8 cellular contexts compared by ENCODE assay signal in the genomic region with DNA sequence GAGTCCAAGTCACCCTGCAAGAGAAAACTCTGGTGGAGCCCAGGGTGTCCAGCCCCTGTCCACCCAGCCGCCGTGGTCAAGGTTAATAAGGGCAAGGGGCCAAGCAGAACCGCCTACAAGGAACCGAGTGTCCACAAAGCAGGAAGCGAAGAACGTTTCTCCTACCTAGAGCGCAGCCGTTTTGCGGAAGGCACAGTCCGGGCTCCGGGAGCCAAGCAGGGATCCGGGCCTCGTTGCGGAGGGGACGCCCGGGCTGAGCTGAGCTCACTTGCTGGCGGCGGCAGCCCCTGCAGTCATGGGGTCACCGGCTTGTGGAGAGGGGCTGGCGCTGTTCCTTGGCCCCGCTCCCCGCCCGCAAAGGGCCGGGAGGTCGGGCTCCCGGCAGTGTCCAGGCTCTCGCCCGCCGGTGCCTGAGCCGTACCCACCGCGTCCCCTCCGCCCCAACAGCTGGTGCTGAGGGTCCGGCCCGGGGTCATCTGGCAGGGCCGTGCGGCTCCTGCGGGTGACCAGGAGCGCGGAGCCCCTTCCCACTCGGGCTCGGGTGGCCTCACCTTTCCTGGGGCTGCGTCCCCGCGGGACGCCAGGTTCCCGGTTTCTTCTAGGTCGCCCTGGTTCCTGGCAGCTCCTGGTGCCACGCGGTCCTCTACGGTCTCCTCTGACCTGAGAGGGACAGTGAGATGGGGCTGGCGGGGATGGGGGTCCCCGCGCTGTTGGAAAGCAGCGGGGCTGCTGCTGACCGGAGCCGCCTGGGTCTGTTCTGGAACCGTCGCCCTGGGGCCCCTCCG. TPM values are rescaled to one million over a fixed set of nuclear protein-coding genes. Genes with fewer than 3 reads are reported as not detected.
A peak's percentile ranks its signal among the peaks of the same experiment; 100 is the strongest.
DNase-seq lines count a peak whose midpoint lies in the region; ATAC-seq and TF ChIP-seq lines count a peak whose summit lies in the region.

No MANE protein-coding gene starts in this region.

- CTCF ChIA-PET in CD8-positive, alpha-beta T cell (lab: Charles Lee), result interaction anchor here (0.6 to 1.2 kb wide), 3 partner anchors 47 to 562 kb away, joined by 3 to 8 read pairs (median 3); no protein-coding TSS in a partner anchor

- H3K9me3 ChIP-seq in CD8-positive, alpha-beta T cell (ENCODE audit: low read length), result no peaks in the 10 kb centered on the region

- 12% methylated on average over 60 of the region's 60 CpGs for WGBS in urinary bladder

- TF ChIP-seq CTCF in CD8-positive, alpha-beta T cell (IDR thresholded peaks at IDR 0.05), result no peak
- no peak for TF ChIP-seq CTCF in endothelial cell (IDR thresholded peaks at IDR 0.05; ENCODE audit: unreplicated experiment)

- peak overlapping the region; percentile 88 for H3K4me3 Mint-ChIP-seq in CD8-positive, alpha-beta T cell
- H3K4me3 Mint-ChIP-seq in endothelial cell (ENCODE audit: unreplicated experiment), result peak overlapping the region; percentile 89

- intact Hi-C loops in CD8-positive, alpha-beta T cell (cut with DNase I, micrococcal nuclease), result loop anchor here in 1 of 2 experiments (5.0 kb wide), 1 partner anchor 418 kb away; no protein-coding TSS in a partner anchor

- peaks cover 11% of the 10 kb centered on the region for H3K4me1 Mint-ChIP-seq in CD8-positive, alpha-beta T cell (ENCODE audit: low read depth)
- peaks cover 10% of the 10 kb centered on the region for H3K4me1 Mint-ChIP-seq in endothelial cell (ENCODE audit: unreplicated experiment)

- no peak overlapping the region for H3K27ac Mint-ChIP-seq in CD8-positive, alpha-beta T cell
- H3K27ac Mint-ChIP-seq in endothelial cell (ENCODE audit: unreplicated experiment), result no peak overlapping the region

- ATAC-seq in CD8-positive, alpha-beta T cell, result peak; percentile 54

- H3K9me3 Mint-ChIP-seq in CD8-positive, alpha-beta T cell, result no peaks in the 10 kb centered on the region
- peaks cover under 1% of the 10 kb centered on the region for H3K9me3 Mint-ChIP-seq in endothelial cell (ENCODE audit: unreplicated experiment)

- no peak overlapping the region for H3K27ac ChIP-seq in CD8-positive, alpha-beta T cell (ENCODE audit: low read depth, low read length)
- no peak overlapping the region for H3K27ac ChIP-seq in urinary bladder (ENCODE audit: low read depth)

- H3K27me3 ChIP-seq in CD8-positive, alpha-beta T cell (ENCODE audit: insufficient read depth, low read length), result peaks cover 11% of the 10 kb centered on the region

- POLR2A ChIA-PET in CD8-positive, alpha-beta T cell (lab: Charles Lee), result interaction anchor here (1.3 kb wide), 1 partner anchor 95 kb away, joined by 3 read pairs; the partner anchor contains the start of gene ZNF138

- peaks cover 4% of the 10 kb centered on the region for H3K36me3 Mint-ChIP-seq in CD8-positive, alpha-beta T cell
- H3K36me3 Mint-ChIP-seq in endothelial cell (ENCODE audit: low read depth, unreplicated experiment), result peaks cover 1% of the 10 kb centered on the region

- peaks cover 55% of the 10 kb centered on the region for H3K27me3 Mint-ChIP-seq in CD8-positive, alpha-beta T cell (ENCODE audit: low read depth)
- peaks cover 22% of the 10 kb centered on the region for H3K27me3 Mint-ChIP-seq in endothelial cell (ENCODE audit: unreplicated experiment)

- DNase-seq in CD8-positive, alpha-beta T cell, result peak in 2 of 7 experiments; percentile 14 to 24
- DNase-seq in NOMO-1 treated with DMSO at 0.1 percent for 48 hours (lab: John Stamatoyannopoulos, UW; ENCODE audit: unreplicated experiment) (peak; percentile 2), endothelial cell (ENCODE audit: low spot score) (peak; percentile 22), mucosa of gallbladder (ENCODE audit: low spot score) (peak; percentile 23), T1000 (lab: John Stamatoyannopoulos, UW) (no peak), kidney glomerular epithelial cell (lab: John Stamatoyannopoulos, UW) (no peak), foreskin melanocyte (no peak)

- no peaks in the 10 kb centered on the region for H3K36me3 ChIP-seq in CD8-positive, alpha-beta T cell (ENCODE audit: insufficient read depth, low read length)
- no peaks in the 10 kb centered on the region for H3K36me3 ChIP-seq in urinary bladder (ENCODE audit: insufficient read depth)

- peak overlapping the region; percentile 61 for H3K4me3 ChIP-seq in CD8-positive, alpha-beta T cell (ENCODE audit: low read depth, low read length)
- peak overlapping the region; percentile 41 for H3K4me3 ChIP-seq in urinary bladder (ENCODE audit: low read depth, low read length)

- H3K4me1 ChIP-seq in CD8-positive, alpha-beta T cell (ENCODE audit: insufficient read depth, low read length), result peaks cover 19% of the 10 kb centered on the region
- H3K4me1 ChIP-seq in urinary bladder (ENCODE audit: insufficient read depth), result no peaks in the 10 kb centered on the region

RNA-seq across cellular contexts. Expression of gene ZNF273, which starts 14.0 kb away (rescaled TPM):
- total RNA-seq in CD8-positive, alpha-beta T cell, result 1 to 10 TPM; 8.7 to 9.9 TPM
- total RNA-seq in endothelial cell (ENCODE audit: unreplicated experiment) (9.3 TPM), mucosa of gallbladder (9.3 TPM), urinary bladder (22.5 TPM)
- polyA plus RNA-seq in urinary bladder, result 4.6 TPM

Comparison
In these comparisons a context has a peak if more than half of its experiments do, and no peak if none do; other contexts are left out.
1. DNase-seq: peak in NOMO-1 treated with DMSO at 0.1 percent for 48 hours (single experiment), endothelial cell (single experiment) and mucosa of gallbladder (single experiment); none in T1000 (single experiment), kidney glomerular epithelial cell (single experiment) and foreskin melanocyte (single experiment).